Comparison of ENCODE assay signal across 23 cellular contexts in genomic region chr5:102965653-102966052, GRCh38.
"Had no signal": no experiment of that assay in that cellular context is flagged by ENCODE, and none has a peak within 500 bp of the region (broad histone marks: within the 10 kb centered on the region; RNA-seq: fewer than 3 reads in every experiment).

No MANE protein-coding gene starts in this region.

- H3K9ac ChIP-seq: parathyroid adenoma had no signal

- H3K79me2 ChIP-seq: parathyroid adenoma had no signal

- H3K36me3 ChIP-seq: right lobe of liver, thyroid gland, vagina had no signal

- DNase-seq: nephron progenitor cell; nucleus accumbens; posterior cingulate gyrus; psoas muscle; right cardiac atrium; right lobe of liver; sigmoid colon; small intestine; stimulated activated CD4-positive, alpha-beta T cell treated with anti-CD3 and anti-CD28 coated beads, Interleukin-15, amount 100 ng/mL, for 24 hours; stimulated activated CD4-positive, alpha-beta T cell treated with anti-CD3 and anti-CD28 coated beads, Interleukin-2, amount 100 ng/mL, for 24 hours; stimulated activated CD4-positive, alpha-beta T cell treated with anti-CD3 and anti-CD28 coated beads, Interleukin-2, amount 100 ng/mL, for 48 hours; stimulated activated CD4-positive, alpha-beta T cell treated with anti-CD3 and anti-CD28 coated beads, Interleukin-4, amount 100 ng/mL, for 24 hours; stimulated activated naive B cell treated with anti-CD40 and anti-IgM and Interleukin-4, amounts not matched to agents 10 μg/mL and 1 μg/mL and 100 μg/mL, for 72 hours; stimulated activated naive CD4-positive, alpha-beta T cell treated with Interleukin-2 at 50 U/mL for 16 hours; stomach; thyroid gland; trophoblast cell; upper lobe of left lung had no signal

- H3K9me3 ChIP-seq: neutrophil, psoas muscle, right lobe of liver, sigmoid colon, stomach, thoracic aorta, thyroid gland, upper lobe of left lung, vagina had no signal

- H3K27me3 ChIP-seq: neutrophil, right lobe of liver, sigmoid colon, stomach, thyroid gland, tibial nerve, upper lobe of left lung, vagina had no signal

- H2AFZ ChIP-seq: parathyroid adenoma had no signal

- H3K4me3 ChIP-seq: psoas muscle, right lobe of liver, sigmoid colon, stomach, thoracic aorta, thyroid gland, tibial nerve, upper lobe of left lung, vagina had no signal

- H3K4me1 ChIP-seq: parathyroid adenoma, psoas muscle, right lobe of liver, sigmoid colon, stomach, thyroid gland, tibial nerve, upper lobe of left lung, vagina had no signal

- H3K27ac ChIP-seq: neutrophil, parathyroid adenoma, psoas muscle, right lobe of liver, sigmoid colon, stomach, thoracic aorta, thyroid gland, tibial nerve, upper lobe of left lung, vagina had no signal
